ENCODE assay signal across 8 cellular contexts in genomic region chr5:9544502-9545300, GRCh38. TPM values are rescaled to one million over a fixed set of nuclear protein-coding genes. Genes with fewer than 3 reads are reported as not detected.
DNase-seq lines count a peak whose midpoint lies in the region; ATAC-seq and TF ChIP-seq lines count a peak whose summit lies in the region.

No MANE protein-coding gene starts in this region.

- in situ Hi-C loops in Caki2 (cut with HindIII; ENCODE audit: low pct_unique_long_range_greater_than_20kb, low sequenced_read_pairs), result no loop called here

- H3K4me3 ChIP-seq in coronary artery, result peak overlapping the region; percentile 93

- intact Hi-C loops in left colon (cut with DNase I, micrococcal nuclease), result loop anchor here in 1 of 2 donors (10.0 kb wide), 1 partner anchor 180 kb away; no protein-coding TSS in a partner anchor

- peak overlapping the region; percentile 56 to 97 for H3K27ac ChIP-seq in coronary artery

- peak; percentile 90 for TF ChIP-seq CTCF in coronary artery (IDR thresholded peaks at IDR 0.05)

- ATAC-seq in GM19438 (IDR thresholded peaks at IDR 0.05; ENCODE audit: low read depth, unreplicated experiment) (peak; percentile 42), left colon (peak; percentile 60)

- peak; percentile 79 for DNase-seq in Caki2 (ENCODE audit: low read depth)
- peak in 47 of 76 experiments; percentile 1 to 58 (median 22) for DNase-seq in HUDEP-2 (lab: John Stamatoyannopoulos, UW; ENCODE audit: unreplicated experiment in 76 of 76)
- DNase-seq in T-helper 2 cell, result peak in 4 of 5 experiments; percentile 54 to 85 (median 58)
- DNase-seq in coronary artery (ENCODE audit: low spot score), result peak; percentile 92
- DNase-seq in left colon, result peak; percentile 79 to 89
- DNase-seq in stimulated activated CD4-positive, alpha-beta T cell treated with anti-CD3 and anti-CD28 coated beads, Interleukin-1b, Interleukin-23, amount 100 ng/mL, for 4 hours (ENCODE audit: low read depth in 2 of 2), result peak; percentile 18 to 34
- no peak for DNase-seq in NK-92 (lab: John Stamatoyannopoulos, UW; ENCODE audit: unreplicated experiment)

RNA-seq across cellular contexts. Expression of gene SEMA5A, which starts 1.2 kb away (rescaled TPM):
- under 0.01 and 0.57 TPM in 2 replicates for total RNA-seq in Caki2 (2014; rRNA removed; shearing (Covaris generic); ENCODE audit: low replicate concordance)
- 10 to 100 TPM; 33.8 to 37.4 TPM for total RNA-seq in left colon

Comparison
In these comparisons a context has a peak if more than half of its experiments do, and no peak if none do; other contexts are left out.
1. RNA of gene SEMA5A, which starts 1.2 kb away (total RNA-seq): 33.8 to 37.4 TPM in left colon; under 0.01 to 0.57 TPM in Caki2; every median in the first group is over 10 times any median in the second.